ENCODE assay signal across 1 cellular context in genomic region chr3:159356606-159357005, GRCh38.
TF ChIP-seq lines count a peak whose summit lies in the region.

No MANE protein-coding gene starts in this region.

TF ChIP-seq in SK-N-SH treated with all-trans-retinoic acid at 6 μM for 48 hours, 23 proteins besides CTCF, POLR2A, EP300 and RAD21 (continued from another document):
- TF ChIP-seq TSHZ2 (CRISPR knock-in tag; IDR thresholded peaks at IDR 0.05) = no peak
- TF ChIP-seq GLIS3 (CRISPR knock-in tag; IDR thresholded peaks at IDR 0.05) = no peak
